Comparison of ENCODE assay signal across 8 cellular contexts in the genomic region with DNA sequence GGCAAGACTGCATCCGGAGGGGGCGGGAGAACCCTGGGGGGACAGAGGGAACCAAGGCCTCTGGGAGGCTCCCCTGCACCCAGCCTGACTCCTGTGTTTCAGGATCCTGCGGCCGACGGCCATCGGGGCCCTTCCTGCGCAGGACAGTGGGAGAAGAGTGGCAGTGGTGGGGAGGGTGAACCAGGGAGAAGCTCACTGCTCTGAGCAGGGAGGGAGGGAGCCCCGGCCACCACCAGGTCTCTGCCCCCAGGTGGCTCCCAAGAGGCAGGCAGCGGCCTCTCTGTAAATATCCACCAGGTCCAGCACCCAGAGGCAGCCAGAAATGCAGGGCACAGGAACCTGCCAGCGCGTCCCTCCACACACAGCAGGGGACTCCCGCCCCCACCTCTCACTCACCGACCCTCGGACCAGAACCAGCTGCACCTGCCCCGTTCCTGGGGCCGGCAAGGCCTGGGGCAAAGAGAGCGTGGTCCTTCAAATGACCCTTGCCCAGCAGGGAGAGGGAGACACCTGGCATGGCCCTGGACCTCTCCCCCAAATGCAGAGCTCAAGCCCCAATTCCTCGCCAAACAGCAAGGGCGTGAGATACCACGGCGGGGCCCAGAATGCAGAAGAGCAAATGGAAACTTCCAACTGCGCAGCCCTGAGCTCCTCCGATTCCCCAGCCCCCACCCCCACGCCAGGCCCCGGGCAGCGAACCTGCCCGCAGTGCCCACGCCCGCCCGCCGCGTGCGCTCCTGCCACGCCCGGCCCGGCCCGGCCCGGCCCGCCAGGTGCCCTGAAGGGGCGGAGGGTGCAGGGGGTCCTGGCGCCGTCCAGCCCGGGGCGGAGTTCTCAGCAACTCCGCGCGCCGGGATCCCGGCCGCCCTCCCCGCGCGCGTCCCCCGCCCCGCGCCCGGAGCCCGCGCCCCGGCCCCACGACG. TPM values are rescaled to one million over a fixed set of nuclear protein-coding genes. Genes with fewer than 3 reads are reported as not detected.
A peak's percentile ranks its signal among the peaks of the same experiment; 100 is the strongest.
DNase-seq lines count a peak whose midpoint lies in the region; ATAC-seq and TF ChIP-seq lines count a peak whose summit lies in the region.
"Had no signal": no experiment of that assay in that cellular context is flagged by ENCODE, and none has a peak within 500 bp of the region (broad histone marks: within the 10 kb centered on the region; RNA-seq: fewer than 3 reads in every experiment).

No MANE protein-coding gene starts in this region.

- no peaks in the 10 kb centered on the region for H3K9me3 Mint-ChIP-seq in activated B cell treated with CpG ODN at 0.5 μM for 24 hours
- H3K9me3 Mint-ChIP-seq in dendritic cell treated with granulocyte-macrophage colony-stimulating factor and Interleukin-4, amounts not matched to agents 40 ng/mL and 50 ng/mL, for 4 days, result no peaks in the 10 kb centered on the region
- peaks cover 0 to 3% (median 0%) of the 10 kb centered on the region in 11 donors for H3K9me3 Mint-ChIP-seq in naive thymus-derived CD4-positive, alpha-beta T cell

- H3K9me3 ChIP-seq in naive thymus-derived CD4-positive, alpha-beta T cell (ENCODE audit: control insufficient read depth in 2 of 3, low read length in 3 of 3), result no peaks in the 10 kb centered on the region

- DNase-seq in HEK293T (ENCODE audit: extremely low spot score) (peak; percentile 51), activated B cell treated with CpG ODN at 0.5 μM for 24 hours (no peak), DMS153 (lab: John Stamatoyannopoulos, UW) (no peak), middle frontal gyrus (ENCODE audit: extremely low spot score, low spot score) (no peak)
- peak in 2 of 9 donors; percentile 21 to 31 for DNase-seq in naive thymus-derived CD4-positive, alpha-beta T cell

- H3K4me1 ChIP-seq in naive thymus-derived CD4-positive, alpha-beta T cell (ENCODE audit: control insufficient read depth in 2 of 2, insufficient read depth in 2 of 2, low read length in 2 of 2), result peaks cover 0 to 4% of the 10 kb centered on the region in 2 donors

- no peak overlapping the region for H3K27ac ChIP-seq in naive thymus-derived CD4-positive, alpha-beta T cell (ENCODE audit: low read depth, low read length)

- POLR2A ChIA-PET in HEK293T (lab: Yijun Ruan, JAX) (no interaction called here), activated B cell treated with CpG ODN at 0.5 μM for 24 hours (lab: Charles Lee) (no interaction called here)
- POLR2A ChIA-PET in naive thymus-derived CD4-positive, alpha-beta T cell (lab: Charles Lee), result no interaction called here

- TF ChIP-seq CTCF in activated B cell treated with CpG ODN at 0.5 μM for 24 hours (IDR thresholded peaks at IDR 0.05), result no peak

- peaks cover 8% of the 10 kb centered on the region for H3K4me1 Mint-ChIP-seq in activated B cell treated with CpG ODN at 0.5 μM for 24 hours
- no peaks in the 10 kb centered on the region for H3K4me1 Mint-ChIP-seq in dendritic cell treated with granulocyte-macrophage colony-stimulating factor and Interleukin-4, amounts not matched to agents 40 ng/mL and 50 ng/mL, for 4 days (ENCODE audit: low read depth)
- H3K4me1 Mint-ChIP-seq in naive thymus-derived CD4-positive, alpha-beta T cell, result peaks cover 0 to 12% (median 4%) of the 10 kb centered on the region in 7 donors

- CTCF ChIA-PET in HEK293T (lab: Yijun Ruan, JAX) (interaction anchor here (0.5 to 1.6 kb wide), 4 partner anchors 10 to 41 kb away, joined by 3 to 5 read pairs (median 4); no protein-coding TSS in a partner anchor), activated B cell treated with CpG ODN at 0.5 μM for 24 hours (lab: Charles Lee) (no interaction called here)
- CTCF ChIA-PET in naive thymus-derived CD4-positive, alpha-beta T cell (lab: Charles Lee), result interaction anchor here (1.0 to 1.1 kb wide), 2 partner anchors 40 to 82 kb away, joined by 3 read pairs; no protein-coding TSS in a partner anchor

- no peaks in the 10 kb centered on the region for H3K36me3 Mint-ChIP-seq in activated B cell treated with CpG ODN at 0.5 μM for 24 hours (ENCODE audit: low read depth)
- H3K36me3 Mint-ChIP-seq in dendritic cell treated with granulocyte-macrophage colony-stimulating factor and Interleukin-4, amounts not matched to agents 40 ng/mL and 50 ng/mL, for 4 days (ENCODE audit: low read depth), result no peaks in the 10 kb centered on the region
- H3K36me3 Mint-ChIP-seq in naive thymus-derived CD4-positive, alpha-beta T cell, result peaks cover 0 to 1% (median 0%) of the 10 kb centered on the region in 5 donors

- ATAC-seq in activated B cell treated with CpG ODN at 0.5 μM for 24 hours (ENCODE audit: low read depth), result peak; percentile 25
- peak; percentile 56 for ATAC-seq in naive thymus-derived CD4-positive, alpha-beta T cell
- no peak for ATAC-seq in GM18867 (IDR thresholded peaks at IDR 0.05; ENCODE audit: unreplicated experiment)

- H3K27me3 Mint-ChIP-seq in activated B cell treated with CpG ODN at 0.5 μM for 24 hours, result peaks cover 43% of the 10 kb centered on the region
- peaks cover 69% of the 10 kb centered on the region for H3K27me3 Mint-ChIP-seq in dendritic cell treated with granulocyte-macrophage colony-stimulating factor and Interleukin-4, amounts not matched to agents 40 ng/mL and 50 ng/mL, for 4 days
- H3K27me3 Mint-ChIP-seq in naive thymus-derived CD4-positive, alpha-beta T cell, result peaks cover 46 to 59% (median 54%) of the 10 kb centered on the region in 5 donors

- no peak overlapping the region for H3K27ac Mint-ChIP-seq in activated B cell treated with CpG ODN at 0.5 μM for 24 hours
- no peak overlapping the region for H3K27ac Mint-ChIP-seq in dendritic cell treated with granulocyte-macrophage colony-stimulating factor and Interleukin-4, amounts not matched to agents 40 ng/mL and 50 ng/mL, for 4 days
- H3K27ac Mint-ChIP-seq in naive thymus-derived CD4-positive, alpha-beta T cell, result peak overlapping the region in 1 of 9 donors; percentile 52

- peaks cover 0 to 11% of the 10 kb centered on the region in 2 donors for H3K27me3 ChIP-seq in naive thymus-derived CD4-positive, alpha-beta T cell (ENCODE audit: control insufficient read depth in 2 of 2, insufficient read depth in 2 of 2, low read length in 2 of 2)

- no peaks in the 10 kb centered on the region for H3K36me3 ChIP-seq in naive thymus-derived CD4-positive, alpha-beta T cell (ENCODE audit: control insufficient read depth in 2 of 3, insufficient read depth in 3 of 3, low read length in 3 of 3)

- H3K4me3 ChIP-seq in naive thymus-derived CD4-positive, alpha-beta T cell (ENCODE audit: low read length), result peak overlapping the region; percentile 53

- peak overlapping the region; percentile 38 for H3K4me3 Mint-ChIP-seq in activated B cell treated with CpG ODN at 0.5 μM for 24 hours
- peak overlapping the region; percentile 47 for H3K4me3 Mint-ChIP-seq in dendritic cell treated with granulocyte-macrophage colony-stimulating factor and Interleukin-4, amounts not matched to agents 40 ng/mL and 50 ng/mL, for 4 days
- peak overlapping the region; percentile 65 to 84 (median 74) for H3K4me3 Mint-ChIP-seq in naive thymus-derived CD4-positive, alpha-beta T cell

- intact Hi-C loops in activated B cell treated with CpG ODN at 0.5 μM for 24 hours (cut with micrococcal nuclease), result no loop called here
- intact Hi-C loops in dendritic cell treated with granulocyte-macrophage colony-stimulating factor and Interleukin-4, amounts not matched to agents 40 ng/mL and 50 ng/mL, for 4 days (cut with micrococcal nuclease), result no loop called here
- intact Hi-C loops in naive thymus-derived CD4-positive, alpha-beta T cell (cut with micrococcal nuclease), result loop anchor here (1.0 to 10.0 kb wide), 4 partner anchors 21 to 199 kb away; no protein-coding TSS in a partner anchor

TF ChIP-seq in HEK293T, 16 proteins besides CTCF, POLR2A, EP300 and RAD21:
- no peak for TF ChIP-seq ZNF384 (IDR thresholded peaks at IDR 0.05)
- TF ChIP-seq NFRKB (IDR thresholded peaks at IDR 0.05), result no peak
- no peak for TF ChIP-seq L3MBTL2 (conservative IDR thresholded peaks at IDR 0.05)
- TF ChIP-seq ARNT (IDR thresholded peaks at IDR 0.05), result no peak
- TF ChIP-seq FOXA1 (IDR thresholded peaks at IDR 0.05), result no peak

RNA-seq across cellular contexts. Expression of gene RASGEF1A, which starts 0.8 kb away (rescaled TPM):
- total RNA-seq in activated B cell treated with CpG ODN at 0.5 μM for 24 hours, result 1.7 and 1.8 TPM in 2 replicates
- total RNA-seq in naive thymus-derived CD4-positive, alpha-beta T cell, result 1 to 10 TPM in 2 of 5 experiments, under 1 TPM in 3; 0.22 to 3.3 (median 0.42) TPM
- under 1 TPM in 1 of 2 donors, not detected in 1; 0.05 TPM for polyA plus RNA-seq in naive thymus-derived CD4-positive, alpha-beta T cell
- total RNA-seq: RPMI7951 had no signal

Comparison
In these comparisons a context has a peak if more than half of its experiments do, and no peak if none do; other contexts are left out.
1. intact Hi-C loops: an anchor here in naive thymus-derived CD4-positive, alpha-beta T cell (1.0 to 10.0 kb wide); none called in activated B cell treated with CpG ODN at 0.5 μM for 24 hours and dendritic cell treated with granulocyte-macrophage colony-stimulating factor and Interleukin-4, amounts not matched to agents 40 ng/mL and 50 ng/mL, for 4 days.